In the genomic region with DNA sequence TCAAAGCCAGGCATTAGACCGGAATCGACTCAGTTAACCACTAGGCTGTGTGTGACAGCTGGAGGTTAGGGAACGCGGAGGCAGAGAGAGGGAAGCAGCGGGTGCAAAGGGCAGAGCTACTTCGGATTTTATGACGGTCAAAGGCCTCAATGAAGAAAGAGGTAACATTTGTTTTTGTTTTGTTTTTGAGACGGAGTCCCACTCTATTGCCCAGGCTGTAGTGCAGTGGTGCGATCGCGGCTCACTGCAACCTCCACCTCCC, we compare ENCODE assay signal across 2 cellular contexts.
TF ChIP-seq lines count a peak whose summit lies in the region.

No MANE protein-coding gene starts in this region.

TF ChIP-seq in GM23338, 12 proteins besides CTCF, POLR2A, EP300 and RAD21 (continues in another document):
- no peak for TF ChIP-seq STAT1 (IDR thresholded peaks at IDR 0.05; ENCODE audit: unreplicated experiment)
- no peak for TF ChIP-seq ETS1 (IDR thresholded peaks at IDR 0.05)
- no peak for TF ChIP-seq POLR2AphosphoS5 (IDR thresholded peaks at IDR 0.05; ENCODE audit: low read depth)
- TF ChIP-seq EZH2phosphoT487 (IDR thresholded peaks at IDR 0.05; ENCODE audit: unreplicated experiment): no peak
- TF ChIP-seq ZNF331 (CRISPR knock-in tag; IDR thresholded peaks at IDR 0.05; ENCODE audit: low read depth): no peak
- TF ChIP-seq NANOG (IDR thresholded peaks at IDR 0.05; ENCODE audit: borderline replicate concordance): no peak
- TF ChIP-seq, protein P1, sequence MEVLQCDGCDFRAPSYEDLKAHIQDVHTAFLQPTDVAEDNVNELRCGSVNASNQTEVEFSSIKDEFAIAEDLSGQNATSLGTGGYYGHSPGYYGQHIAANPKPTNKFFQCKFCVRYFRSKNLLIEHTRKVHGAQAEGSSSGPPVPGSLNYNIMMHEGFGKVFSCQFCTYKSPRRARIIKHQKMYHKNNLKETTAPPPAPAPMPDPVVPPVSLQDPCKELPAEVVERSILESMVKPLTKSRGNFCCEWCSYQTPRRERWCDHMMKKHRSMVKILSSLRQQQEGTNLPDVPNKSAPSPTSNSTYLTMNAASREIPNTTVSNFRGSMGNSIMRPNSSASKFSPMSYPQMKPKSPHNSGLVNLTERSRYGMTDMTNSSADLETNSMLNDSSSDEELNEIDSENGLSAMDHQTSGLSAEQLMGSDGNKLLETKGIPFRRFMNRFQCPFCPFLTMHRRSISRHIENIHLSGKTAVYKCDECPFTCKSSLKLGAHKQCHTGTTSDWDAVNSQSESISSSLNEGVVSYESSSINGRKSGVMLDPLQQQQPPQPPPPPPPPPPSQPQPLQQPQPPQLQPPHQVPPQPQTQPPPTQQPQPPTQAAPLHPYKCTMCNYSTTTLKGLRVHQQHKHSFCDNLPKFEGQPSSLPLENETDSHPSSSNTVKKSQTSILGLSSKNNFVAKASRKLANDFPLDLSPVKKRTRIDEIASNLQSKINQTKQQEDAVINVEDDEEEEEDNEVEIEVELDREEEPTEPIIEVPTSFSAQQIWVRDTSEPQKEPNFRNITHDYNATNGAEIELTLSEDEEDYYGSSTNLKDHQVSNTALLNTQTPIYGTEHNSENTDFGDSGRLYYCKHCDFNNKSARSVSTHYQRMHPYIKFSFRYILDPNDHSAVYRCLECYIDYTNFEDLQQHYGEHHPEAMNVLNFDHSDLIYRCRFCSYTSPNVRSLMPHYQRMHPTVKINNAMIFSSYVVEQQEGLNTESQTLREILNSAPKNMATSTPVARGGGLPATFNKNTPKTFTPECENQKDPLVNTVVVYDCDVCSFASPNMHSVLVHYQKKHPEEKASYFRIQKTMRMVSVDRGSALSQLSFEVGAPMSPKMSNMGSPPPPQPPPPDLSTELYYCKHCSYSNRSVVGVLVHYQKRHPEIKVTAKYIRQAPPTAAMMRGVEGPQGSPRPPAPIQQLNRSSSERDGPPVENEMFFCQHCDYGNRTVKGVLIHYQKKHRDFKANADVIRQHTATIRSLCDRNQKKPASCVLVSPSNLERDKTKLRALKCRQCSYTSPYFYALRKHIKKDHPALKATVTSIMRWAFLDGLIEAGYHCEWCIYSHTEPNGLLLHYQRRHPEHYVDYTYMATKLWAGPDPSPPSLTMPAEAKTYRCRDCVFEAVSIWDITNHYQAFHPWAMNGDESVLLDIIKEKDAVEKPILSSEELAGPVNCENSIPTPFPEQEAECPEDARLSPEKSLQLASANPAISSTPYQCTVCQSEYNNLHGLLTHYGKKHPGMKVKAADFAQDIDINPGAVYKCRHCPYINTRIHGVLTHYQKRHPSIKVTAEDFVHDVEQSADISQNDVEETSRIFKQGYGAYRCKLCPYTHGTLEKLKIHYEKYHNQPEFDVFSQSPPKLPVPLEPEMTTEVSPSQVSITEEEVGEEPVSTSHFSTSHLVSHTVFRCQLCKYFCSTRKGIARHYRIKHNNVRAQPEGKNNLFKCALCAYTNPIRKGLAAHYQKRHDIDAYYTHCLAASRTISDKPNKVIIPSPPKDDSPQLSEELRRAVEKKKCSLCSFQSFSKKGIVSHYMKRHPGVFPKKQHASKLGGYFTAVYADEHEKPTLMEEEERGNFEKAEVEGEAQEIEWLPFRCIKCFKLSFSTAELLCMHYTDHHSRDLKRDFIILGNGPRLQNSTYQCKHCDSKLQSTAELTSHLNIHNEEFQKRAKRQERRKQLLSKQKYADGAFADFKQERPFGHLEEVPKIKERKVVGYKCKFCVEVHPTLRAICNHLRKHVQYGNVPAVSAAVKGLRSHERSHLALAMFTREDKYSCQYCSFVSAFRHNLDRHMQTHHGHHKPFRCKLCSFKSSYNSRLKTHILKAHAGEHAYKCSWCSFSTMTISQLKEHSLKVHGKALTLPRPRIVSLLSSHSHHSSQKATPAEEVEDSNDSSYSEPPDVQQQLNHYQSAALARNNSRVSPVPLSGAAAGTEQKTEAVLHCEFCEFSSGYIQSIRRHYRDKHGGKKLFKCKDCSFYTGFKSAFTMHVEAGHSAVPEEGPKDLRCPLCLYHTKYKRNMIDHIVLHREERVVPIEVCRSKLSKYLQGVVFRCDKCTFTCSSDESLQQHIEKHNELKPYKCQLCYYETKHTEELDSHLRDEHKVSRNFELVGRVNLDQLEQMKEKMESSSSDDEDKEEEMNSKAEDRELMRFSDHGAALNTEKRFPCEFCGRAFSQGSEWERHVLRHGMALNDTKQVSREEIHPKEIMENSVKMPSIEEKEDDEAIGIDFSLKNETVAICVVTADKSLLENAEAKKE (CRISPR knock-in tag; IDR thresholded peaks at IDR 0.05): no peak
- TF ChIP-seq ZNF114 (CRISPR knock-in tag; IDR thresholded peaks at IDR 0.05): no peak
- no peak for TF ChIP-seq CREB1 (CRISPR knock-in tag; IDR thresholded peaks at IDR 0.05; ENCODE audit: low read depth)
- TF ChIP-seq EZH2 (IDR thresholded peaks at IDR 0.05; ENCODE audit: low read depth, unreplicated experiment): no peak
- no peak for TF ChIP-seq REST (IDR thresholded peaks at IDR 0.05; ENCODE audit: unreplicated experiment)

TF ChIP-seq in K562, 482 proteins besides CTCF, POLR2A, EP300 and RAD21:
- no peak for TF ChIP-seq POLR3G (IDR thresholded peaks at IDR 0.05; ENCODE audit: extremely low read depth, insufficient read length, insufficient replicate concordance)
- TF ChIP-seq ZNF184 (CRISPR knock-in tag; IDR thresholded peaks at IDR 0.05): no peak
- TF ChIP-seq, protein P2, sequence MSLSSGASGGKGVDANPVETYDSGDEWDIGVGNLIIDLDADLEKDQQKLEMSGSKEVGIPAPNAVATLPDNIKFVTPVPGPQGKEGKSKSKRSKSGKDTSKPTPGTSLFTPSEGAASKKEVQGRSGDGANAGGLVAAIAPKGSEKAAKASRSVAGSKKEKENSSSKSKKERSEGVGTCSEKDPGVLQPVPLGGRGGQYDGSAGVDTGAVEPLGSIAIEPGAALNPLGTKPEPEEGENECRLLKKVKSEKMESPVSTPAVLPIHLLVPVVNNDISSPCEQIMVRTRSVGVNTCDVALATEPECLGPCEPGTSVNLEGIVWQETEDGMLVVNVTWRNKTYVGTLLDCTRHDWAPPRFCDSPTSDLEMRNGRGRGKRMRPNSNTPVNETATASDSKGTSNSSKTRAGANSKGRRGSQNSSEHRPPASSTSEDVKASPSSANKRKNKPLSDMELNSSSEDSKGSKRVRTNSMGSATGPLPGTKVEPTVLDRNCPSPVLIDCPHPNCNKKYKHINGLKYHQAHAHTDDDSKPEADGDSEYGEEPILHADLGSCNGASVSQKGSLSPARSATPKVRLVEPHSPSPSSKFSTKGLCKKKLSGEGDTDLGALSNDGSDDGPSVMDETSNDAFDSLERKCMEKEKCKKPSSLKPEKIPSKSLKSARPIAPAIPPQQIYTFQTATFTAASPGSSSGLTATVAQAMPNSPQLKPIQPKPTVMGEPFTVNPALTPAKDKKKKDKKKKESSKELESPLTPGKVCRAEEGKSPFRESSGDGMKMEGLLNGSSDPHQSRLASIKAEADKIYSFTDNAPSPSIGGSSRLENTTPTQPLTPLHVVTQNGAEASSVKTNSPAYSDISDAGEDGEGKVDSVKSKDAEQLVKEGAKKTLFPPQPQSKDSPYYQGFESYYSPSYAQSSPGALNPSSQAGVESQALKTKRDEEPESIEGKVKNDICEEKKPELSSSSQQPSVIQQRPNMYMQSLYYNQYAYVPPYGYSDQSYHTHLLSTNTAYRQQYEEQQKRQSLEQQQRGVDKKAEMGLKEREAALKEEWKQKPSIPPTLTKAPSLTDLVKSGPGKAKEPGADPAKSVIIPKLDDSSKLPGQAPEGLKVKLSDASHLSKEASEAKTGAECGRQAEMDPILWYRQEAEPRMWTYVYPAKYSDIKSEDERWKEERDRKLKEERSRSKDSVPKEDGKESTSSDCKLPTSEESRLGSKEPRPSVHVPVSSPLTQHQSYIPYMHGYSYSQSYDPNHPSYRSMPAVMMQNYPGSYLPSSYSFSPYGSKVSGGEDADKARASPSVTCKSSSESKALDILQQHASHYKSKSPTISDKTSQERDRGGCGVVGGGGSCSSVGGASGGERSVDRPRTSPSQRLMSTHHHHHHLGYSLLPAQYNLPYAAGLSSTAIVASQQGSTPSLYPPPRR (CRISPR knock-in tag; IDR thresholded peaks at IDR 0.05; ENCODE audit: borderline replicate concordance): no peak
- no peak for TF ChIP-seq SMAD1 (IDR thresholded peaks at IDR 0.05; ENCODE audit: low read depth, low read length, partially characterized antibody)
- no peak for TF ChIP-seq PTRF (tag; IDR thresholded peaks at IDR 0.05)
- TF ChIP-seq ZNF695 (CRISPR knock-in tag; IDR thresholded peaks at IDR 0.05): no peak
- no peak for TF ChIP-seq TRIM24 (IDR thresholded peaks at IDR 0.05)
- TF ChIP-seq ZBTB12 (CRISPR knock-in tag; IDR thresholded peaks at IDR 0.05): no peak
- no peak for TF ChIP-seq ZNF699 (CRISPR knock-in tag; IDR thresholded peaks at IDR 0.05; ENCODE audit: insufficient replicate concordance)
- no peak for TF ChIP-seq PHF8 (IDR thresholded peaks at IDR 0.05; ENCODE audit: borderline replicate concordance, low read length)
